ENCODE assay signal across 8 cellular contexts in the genomic region with DNA sequence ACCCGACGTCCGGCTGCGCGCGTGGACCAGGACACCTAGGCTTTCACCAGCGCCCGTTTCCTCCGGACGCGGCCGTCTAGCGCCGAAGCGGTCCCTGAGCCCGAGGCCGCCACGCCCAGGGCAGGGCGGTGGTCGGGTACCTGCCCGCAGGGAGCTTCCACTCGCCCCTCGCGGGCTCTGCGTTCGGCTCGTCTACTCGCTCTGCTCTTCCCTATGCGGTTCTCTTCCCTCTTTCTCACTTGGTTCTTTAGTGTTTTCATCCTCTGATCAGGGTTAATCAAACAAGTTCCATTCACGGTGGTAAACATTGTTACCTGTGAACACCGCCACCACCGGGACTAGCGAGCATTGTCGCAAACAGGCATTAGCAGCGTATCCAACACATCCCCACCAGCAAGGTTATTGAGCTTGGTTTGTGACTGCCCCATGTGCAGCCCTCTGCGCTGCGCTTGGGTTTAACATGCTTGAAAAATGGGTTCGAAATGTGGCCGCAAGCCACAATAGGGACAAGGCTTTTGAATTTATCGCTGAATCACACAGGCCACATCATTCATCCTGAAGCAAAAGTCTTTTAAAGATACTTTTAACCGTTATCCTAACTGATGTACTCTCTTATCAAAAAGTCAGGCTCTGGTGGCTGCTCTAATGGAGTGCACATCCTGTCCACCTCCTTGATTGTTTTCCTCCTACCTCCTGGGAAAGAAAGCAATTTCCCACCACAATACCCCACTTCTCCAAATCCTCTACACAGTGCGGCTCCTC. TPM values are rescaled to one million over a fixed set of nuclear protein-coding genes. Genes with fewer than 3 reads are reported as not detected.
DNase-seq lines count a peak whose midpoint lies in the region; ATAC-seq and TF ChIP-seq lines count a peak whose summit lies in the region.

No MANE protein-coding gene starts in this region.

- peaks cover 0 to 9% of the 10 kb centered on the region in 2 donors for H3K9me3 Mint-ChIP-seq in activated naive CD4-positive, alpha-beta T cell treated with anti-CD3 and anti-CD28 coated beads, Interleukin-2, amount 50 U/mL, for 72 hours

- no peaks in the 10 kb centered on the region for H3F3A ChIP-seq in OCI-LY1 (ENCODE audit: insufficient read depth, low read length)

- H3K27me3 ChIP-seq in OCI-LY1 (ENCODE audit: insufficient read depth, low read length) (no peaks in the 10 kb centered on the region), hepatocyte (no peaks in the 10 kb centered on the region), skeletal muscle tissue (ENCODE audit: control insufficient read depth in 3 of 3, insufficient read depth in 3 of 3, low read length in 3 of 3) (no peaks in the 10 kb centered on the region)

- H3K4me2 ChIP-seq in OCI-LY1 (ENCODE audit: low read length) (peak overlapping the region; percentile 89), hepatocyte (peak overlapping the region; percentile 87)

- H3K9me3 ChIP-seq in OCI-LY1 (ENCODE audit: low read length): no peaks in the 10 kb centered on the region
- no peaks in the 10 kb centered on the region for H3K9me3 ChIP-seq in hepatocyte (ENCODE audit: low read depth)
- no peaks in the 10 kb centered on the region for H3K9me3 ChIP-seq in skeletal muscle tissue (ENCODE audit: control insufficient read depth in 3 of 3, low read length in 3 of 3)

- DNase-seq in activated naive CD4-positive, alpha-beta T cell treated with anti-CD3 and anti-CD28 coated beads, Interleukin-2, amount 50 U/mL, for 72 hours (ENCODE audit: low spot score in 2 of 2): peak in 1 of 2 donors; percentile 15
- DNase-seq in hepatocyte (ENCODE audit: low spot score): peak; percentile 30
- DNase-seq in ACHN: no peak
- DNase-seq in DMS79 treated with DMSO at 0.1 percent for 48 hours (lab: John Stamatoyannopoulos, UW): no peak

- H3K79me2 ChIP-seq in OCI-LY1 (ENCODE audit: insufficient read depth, low read length) (peaks cover 37% of the 10 kb centered on the region), hepatocyte (peaks cover 22% of the 10 kb centered on the region)

- H3K9ac ChIP-seq in OCI-LY1 (ENCODE audit: low read length): peak overlapping the region; percentile 91
- peak overlapping the region; percentile 69 to 89 (median 81) for H3K9ac ChIP-seq in skeletal muscle tissue (ENCODE audit: low read depth in 1 of 3, low read length in 3 of 3)

- peaks cover 30% of the 10 kb centered on the region for H3K4me1 ChIP-seq in OCI-LY1 (ENCODE audit: insufficient read depth, low read length, severe bottlenecking)
- no peaks in the 10 kb centered on the region for H3K4me1 ChIP-seq in hepatocyte (ENCODE audit: insufficient read depth)
- H3K4me1 ChIP-seq in skeletal muscle tissue (ENCODE audit: control insufficient read depth in 3 of 3, insufficient read depth in 3 of 3, low read length in 3 of 3): peaks cover 2 to 8% (median 6%) of the 10 kb centered on the region in 3 donors

- H3K4me3 ChIP-seq in OCI-LY1 (ENCODE audit: low read depth, low read length, poor library complexity, severe bottlenecking) (peak overlapping the region; percentile 92), hepatocyte (peak overlapping the region; percentile 99), skeletal muscle tissue (ENCODE audit: low read length in 3 of 3) (peak overlapping the region; percentile 72 to 93 (median 91))

- in situ Hi-C loops in ACHN (cut with HindIII; ENCODE audit: low pct_ligation_motif_present, low pct_unique_long_range_greater_than_20kb, low sequenced_read_pairs): no loop called here

- 27% methylated on average over 42 of the region's 42 CpGs for WGBS in hepatocyte (ENCODE audit: low lambda C conversion rate, missing lambda C conversion rate)

- ATAC-seq in GM19438 (IDR thresholded peaks at IDR 0.05; ENCODE audit: low read depth, unreplicated experiment) (peak; percentile 22), HG03469 (IDR thresholded peaks at IDR 0.05; ENCODE audit: unreplicated experiment) (no peak)
- ATAC-seq in activated naive CD4-positive, alpha-beta T cell treated with anti-CD3 and anti-CD28 coated beads, Interleukin-2, amount 50 U/mL, for 72 hours: peak in 1 of 2 donors; percentile 0

- no peak overlapping the region for H3K27ac ChIP-seq in OCI-LY1 (ENCODE audit: low read depth, low read length, poor library complexity, severe bottlenecking)
- H3K27ac ChIP-seq in hepatocyte: peak overlapping the region; percentile 79
- peak overlapping the region; percentile 38 for H3K27ac ChIP-seq in skeletal muscle tissue (ENCODE audit: low read depth, low read length)

- peaks cover 13% of the 10 kb centered on the region in 2 donors for H3K36me3 Mint-ChIP-seq in activated naive CD4-positive, alpha-beta T cell treated with anti-CD3 and anti-CD28 coated beads, Interleukin-2, amount 50 U/mL, for 72 hours

- TF ChIP-seq CTCF in OCI-LY1 (IDR thresholded peaks at IDR 0.05; ENCODE audit: low read length) (no peak), hepatocyte (IDR thresholded peaks at IDR 0.05; ENCODE audit: poor library complexity) (peak; percentile 9)

- H4K20me1 ChIP-seq in OCI-LY1 (ENCODE audit: insufficient read depth, low read length) (no peaks in the 10 kb centered on the region), hepatocyte (ENCODE audit: insufficient read depth, poor library complexity, severe bottlenecking) (no peaks in the 10 kb centered on the region)

- H3K27ac Mint-ChIP-seq in activated naive CD4-positive, alpha-beta T cell treated with anti-CD3 and anti-CD28 coated beads, Interleukin-2, amount 50 U/mL, for 72 hours: peak overlapping the region; percentile 95 to 98

- no peak overlapping the region for H2AFZ ChIP-seq in OCI-LY1 (ENCODE audit: low read length)
- peak overlapping the region; percentile 99 for H2AFZ ChIP-seq in hepatocyte

- H3K36me3 ChIP-seq in OCI-LY1 (ENCODE audit: insufficient read depth, low read length): peaks cover 4% of the 10 kb centered on the region; the same call in 1 of the 2 replicates
- H3K36me3 ChIP-seq in hepatocyte (replicated peaks; ENCODE audit: insufficient read depth, low read depth): no peaks in the 10 kb centered on the region
- H3K36me3 ChIP-seq in skeletal muscle tissue (ENCODE audit: control insufficient read depth in 3 of 3, insufficient read depth in 3 of 3, low read length in 3 of 3): no peaks in the 10 kb centered on the region

- no peaks in the 10 kb centered on the region for H3K9me2 ChIP-seq in OCI-LY1 (ENCODE audit: low read depth, low read length)
- H3K9me2 ChIP-seq in hepatocyte (replicated peaks; ENCODE audit: insufficient read depth): no peaks in the 10 kb centered on the region

RNA-seq across cellular contexts. Expression of a gene that starts 0.8 kb away (rescaled TPM):
- 100 to 1,000 TPM in 1 of 2 donors, 10 to 100 TPM in 1; 83.0 to 158 TPM for total RNA-seq in activated naive CD4-positive, alpha-beta T cell treated with anti-CD3 and anti-CD28 coated beads, Interleukin-2, amount 50 U/mL, for 72 hours
- total RNA-seq in hepatocyte (68.6 and 101 TPM in 2 replicates), skeletal muscle tissue (52.7 TPM)
- 81.7 and 94.0 TPM in 2 replicates for polyA plus RNA-seq in hepatocyte
